21 cellular contexts compared by ENCODE assay signal in the genomic region with DNA sequence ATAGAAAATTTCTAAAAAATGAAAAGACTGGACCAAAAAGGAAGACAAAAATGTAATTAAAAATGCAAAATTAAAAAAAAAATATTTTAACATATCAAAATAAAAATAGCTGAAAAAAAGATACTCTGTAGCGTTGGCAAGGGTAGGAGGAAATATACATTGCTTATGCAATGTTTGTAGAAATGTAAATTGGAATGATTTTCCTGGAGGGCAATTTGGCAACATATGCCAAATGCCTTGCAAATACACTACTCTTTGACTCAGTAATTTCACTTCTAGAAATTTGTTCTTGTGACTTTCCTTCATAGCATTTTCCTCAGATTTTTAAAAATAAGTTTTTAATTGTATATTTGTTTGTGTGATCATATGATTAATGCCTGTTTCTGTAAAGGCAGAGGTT.
A peak's percentile ranks its signal among the peaks of the same experiment; 100 is the strongest.
DNase-seq lines count a peak whose midpoint lies in the region; ATAC-seq, FAIRE-seq and TF ChIP-seq lines count a peak whose summit lies in the region.
"Had no signal": no experiment of that assay in that cellular context is flagged by ENCODE, and none has a peak within 500 bp of the region (broad histone marks: within the 10 kb centered on the region; RNA-seq: fewer than 3 reads in every experiment).

No MANE protein-coding gene starts in this region.

- DNase-seq in SK-N-MC (ENCODE audit: low read depth, low spot score) = peak; percentile 70
- peak; percentile 54 for DNase-seq in epithelial cell of esophagus (ENCODE audit: low read depth)
- no peak for DNase-seq in SIG-M5 treated with dmso at 0.1 percent for 504 hours (lab: John Stamatoyannopoulos, UW; ENCODE audit: unreplicated experiment)
- no peak for DNase-seq in cardiac septum (ENCODE audit: low spot score)
- no peak for DNase-seq in CD4-positive, alpha-beta T cell
- DNase-seq: Calu3; CD4-positive, CD25-positive, alpha-beta regulatory T cell; COR-L47; DMS53; DMS79 treated with DMSO at 0.1 percent for 48 hours; GF-D8; GOT3; HFFc6 had no signal

- POLR2A ChIA-PET in CD4-positive, alpha-beta T cell (lab: Charles Lee) = no interaction called here

- H3K27me3 ChIP-seq in CD4-positive, alpha-beta T cell (ENCODE audit: control insufficient read depth, insufficient read depth, low read length) = no peaks in the 10 kb centered on the region
- H3K27me3 ChIP-seq: BLaER1 had no signal

- TF ChIP-seq CTCF in epithelial cell of esophagus (IDR thresholded peaks at IDR 0.05; ENCODE audit: insufficient read depth, low read depth, low read length, missing control alignments) = no peak
- no peak for TF ChIP-seq CTCF in CD4-positive, alpha-beta T cell (IDR thresholded peaks at IDR 0.05)

- H3K9me3 ChIP-seq in SK-N-MC (ENCODE audit: low read depth, low read length) = no peaks in the 10 kb centered on the region
- no peaks in the 10 kb centered on the region for H3K9me3 ChIP-seq in CD4-positive, alpha-beta T cell (ENCODE audit: control insufficient read depth, low read length)
- H3K9me3 ChIP-seq: BLaER1, HAP-1 had no signal

- intact Hi-C loops in cardiac septum (cut with DNase I) = no loop called here
- intact Hi-C loops in CD4-positive, alpha-beta T cell (cut with DNase I, micrococcal nuclease) = no loop called here

- no peak overlapping the region for H3K9ac ChIP-seq in SK-N-MC (ENCODE audit: insufficient read length)
- H3K9ac ChIP-seq: BLaER1 had no signal

- peaks cover 29% of the 10 kb centered on the region for H3K27me3 Mint-ChIP-seq in CD4-positive, alpha-beta T cell

- H3K36me3 Mint-ChIP-seq in CD4-positive, alpha-beta T cell (ENCODE audit: low read depth) = no peaks in the 10 kb centered on the region
- H3K36me3 Mint-ChIP-seq: CD4-positive, CD25-positive, alpha-beta regulatory T cell had no signal

- ATAC-seq in CD4-positive, alpha-beta T cell (ENCODE audit: poor library complexity) = no peak

- CTCF ChIA-PET in CD4-positive, alpha-beta T cell (lab: Charles Lee) = no interaction called here

- H3K4me3 Mint-ChIP-seq in CD4-positive, alpha-beta T cell = no peak overlapping the region
- H3K4me3 Mint-ChIP-seq: B cell; CD4-positive, CD25-positive, alpha-beta regulatory T cell; HFFc6 had no signal

- no peaks in the 10 kb centered on the region for H3K36me3 ChIP-seq in SK-N-MC (ENCODE audit: insufficient read depth, low read length)
- H3K36me3 ChIP-seq: BLaER1, HAP-1 had no signal

- no peak overlapping the region for H3K27ac Mint-ChIP-seq in CD4-positive, alpha-beta T cell
- H3K27ac Mint-ChIP-seq: B cell; CD4-positive, CD25-positive, alpha-beta regulatory T cell; HFFc6 had no signal

- H3K4me3 ChIP-seq in SK-N-MC (peak overlapping the region; percentile 48; the same call in 1 of the 2 replicates), epithelial cell of esophagus (ENCODE audit: low read length) (no peak overlapping the region)
- H3K4me3 ChIP-seq: BLaER1, HAP-1 had no signal

- H3K27ac ChIP-seq in SK-N-MC = peak overlapping the region; percentile 85
- H3K27ac ChIP-seq in CD4-positive, alpha-beta T cell (ENCODE audit: low read depth, low read length) = no peak overlapping the region
- H3K27ac ChIP-seq: BLaER1, C4-2B had no signal

- FAIRE-seq in A204.1 (lab: Jason Lieb, UNC) = peak; percentile 16
- FAIRE-seq: GM12891, GM18507, H54 had no signal

- H3K9me3 Mint-ChIP-seq in CD4-positive, alpha-beta T cell = no peaks in the 10 kb centered on the region

- H3K4me1 Mint-ChIP-seq in CD4-positive, alpha-beta T cell (ENCODE audit: low read depth) = no peaks in the 10 kb centered on the region
- H3K4me1 Mint-ChIP-seq: B cell; CD4-positive, CD25-positive, alpha-beta regulatory T cell had no signal

Comparison
In these comparisons a context has a peak if more than half of its experiments do, and no peak if none do; other contexts are left out.
1. DNase-seq: peak in SK-N-MC (single experiment) and epithelial cell of esophagus (single experiment); none in SIG-M5 treated with dmso at 0.1 percent for 504 hours (single experiment), cardiac septum (single experiment) and CD4-positive, alpha-beta T cell (0 of 10).